ENCODE assay signal across 7 cellular contexts in the genomic region with DNA sequence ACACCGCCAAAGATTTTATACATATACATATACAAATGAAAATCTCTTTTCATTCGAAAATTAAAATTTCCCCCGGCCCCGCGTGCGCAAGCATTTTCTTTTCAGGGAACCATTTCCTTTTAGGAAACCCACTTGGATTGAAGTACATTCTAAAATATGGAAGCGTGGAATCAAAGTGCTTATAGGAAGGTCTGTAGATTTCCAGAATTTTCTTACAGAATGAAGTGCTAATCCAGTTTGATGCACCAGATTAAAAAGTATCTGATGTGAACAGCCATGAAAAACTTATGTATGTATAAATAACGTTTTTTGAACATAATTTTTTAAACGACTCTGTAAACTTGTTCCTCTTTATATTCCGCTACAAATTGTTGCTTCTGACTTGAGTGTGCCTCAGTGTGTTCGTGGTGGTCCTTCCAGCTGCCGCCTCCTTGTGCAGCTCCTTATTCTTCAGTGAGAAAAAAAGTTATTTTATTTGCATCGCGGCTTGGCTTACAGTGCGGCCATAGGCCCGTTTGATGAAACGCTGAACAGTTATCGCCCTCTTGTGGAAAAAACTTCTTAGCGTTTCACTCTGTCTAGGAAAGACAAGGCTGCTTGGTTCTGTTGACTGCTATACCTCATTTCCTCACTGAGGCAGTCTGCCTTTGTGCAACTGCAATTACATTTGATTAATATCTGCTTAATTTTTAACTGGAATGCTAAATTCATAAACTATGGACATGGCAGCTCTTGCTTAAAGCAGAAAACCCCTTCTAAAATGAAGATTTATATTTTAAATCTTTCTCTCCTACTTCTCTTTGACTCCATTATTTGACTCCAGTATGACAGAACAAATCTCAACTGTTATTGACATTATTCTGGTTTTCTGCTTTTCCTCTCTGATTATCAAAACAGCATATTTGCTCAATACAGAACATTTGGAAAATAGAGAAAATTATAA. TPM values are rescaled to one million over a fixed set of nuclear protein-coding genes. Genes with fewer than 3 reads are reported as not detected.
DNase-seq lines count a peak whose midpoint lies in the region; ATAC-seq, FAIRE-seq and TF ChIP-seq lines count a peak whose summit lies in the region.

No MANE protein-coding gene starts in this region.

- dilution Hi-C loops in keratinocyte (cut with MboI; ENCODE audit: extremely low pct_ligation_motif_present, low sequenced_read_pairs), result no loop called here

- no peak overlapping the region for H3K4me2 ChIP-seq in keratinocyte (ENCODE audit: control insufficient read depth, extremely low read depth, insufficient read depth, low read depth, low read length)

- H3K36me3 ChIP-seq in body of pancreas (replicated peaks in 1 of 2; ENCODE audit: insufficient read depth in 1 of 2, low read depth in 2 of 2) (no peaks in the 10 kb centered on the region), keratinocyte (ENCODE audit: control insufficient read depth in 2 of 2, extremely low read depth in 1 of 2, insufficient read depth in 2 of 2, low read length in 2 of 2) (no peaks in the 10 kb centered on the region), upper lobe of left lung (no peaks in the 10 kb centered on the region)

- H3K9me1 ChIP-seq in keratinocyte (ENCODE audit: control insufficient read depth, extremely low read depth, insufficient read depth, low read length), result no peaks in the 10 kb centered on the region

- TF ChIP-seq POLR2A in body of pancreas (IDR thresholded peaks at IDR 0.05) (no peak), upper lobe of left lung (IDR thresholded peaks at IDR 0.05) (no peak)

- H3K4me3 ChIP-seq in body of pancreas, result no peak overlapping the region
- no peak overlapping the region for H3K4me3 ChIP-seq in keratinocyte (ENCODE audit: control insufficient read depth in 2 of 3, extremely low read depth in 1 of 3, insufficient read depth in 2 of 3, low read depth in 1 of 3, low read length in 3 of 3)
- no peak overlapping the region for H3K4me3 ChIP-seq in upper lobe of left lung

- TF ChIP-seq CTCF in body of pancreas (IDR thresholded peaks at IDR 0.05) (peak; percentile 45 to 75 (median 63)), keratinocyte (optimal IDR thresholded peaks at IDR 0.05 in 1 of 3, IDR thresholded peaks at IDR 0.05 in 1 of 3, conservative IDR thresholded peaks at IDR 0.05 in 1 of 3; ENCODE audit: extremely low read depth in 1 of 3, insufficient read depth in 2 of 3, low read length in 3 of 3) (peak; percentile 65 to 77 (median 71)), upper lobe of left lung (IDR thresholded peaks at IDR 0.05) (peak in 5 of 6 experiments; percentile 30 to 44 (median 41))

- H3K27ac ChIP-seq in body of pancreas (no peak overlapping the region), keratinocyte (ENCODE audit: control insufficient read depth, insufficient read depth, low read length) (no peak overlapping the region), upper lobe of left lung (no peak overlapping the region)

- no peaks in the 10 kb centered on the region for H4K20me1 ChIP-seq in keratinocyte (ENCODE audit: control insufficient read depth, extremely low read depth, insufficient read depth, low read length)

- H3K9me3 ChIP-seq in body of pancreas, result no peaks in the 10 kb centered on the region
- H3K9me3 ChIP-seq in keratinocyte (ENCODE audit: control insufficient read depth, low read depth, low read length), result peaks cover 2% of the 10 kb centered on the region
- peaks cover 0 to 3% (median 0%) of the 10 kb centered on the region in 4 donors for H3K9me3 ChIP-seq in upper lobe of left lung

- no peak overlapping the region for H3K9ac ChIP-seq in keratinocyte (ENCODE audit: control insufficient read depth, extremely low read depth, insufficient read depth, low read length)

- H3K4me1 ChIP-seq in body of pancreas, result peaks cover 10% of the 10 kb centered on the region
- H3K4me1 ChIP-seq in keratinocyte (ENCODE audit: control insufficient read depth, extremely low read depth, insufficient read depth, low read length), result no peaks in the 10 kb centered on the region
- H3K4me1 ChIP-seq in upper lobe of left lung, result peaks cover 10 to 12% (median 11%) of the 10 kb centered on the region in 4 donors

- TF ChIP-seq EP300 in upper lobe of left lung (IDR thresholded peaks at IDR 0.05), result no peak

- DNase-seq in ELR (ENCODE audit: low read depth) (peak; percentile 74), HK-2 (ENCODE audit: unreplicated experiment) (peak; percentile 24), NCI-H774 (lab: John Stamatoyannopoulos, UW) (peak; percentile 42), body of pancreas (peak in 3 of 4 donors; percentile 34 to 57 (median 47)), keratinocyte (ENCODE audit: low read depth, low spot score) (no peak), upper lobe of left lung (no peak)

- H3K27me3 ChIP-seq in body of pancreas (peaks cover 0 to 11% of the 10 kb centered on the region in 2 donors), keratinocyte (ENCODE audit: control insufficient read depth, extremely low read depth, insufficient read depth, low read length) (peaks cover 69% of the 10 kb centered on the region), upper lobe of left lung (peaks cover 0 to 46% (median 32%) of the 10 kb centered on the region in 4 donors)

- H2AFZ ChIP-seq in keratinocyte (ENCODE audit: control insufficient read depth, low read length), result no peak overlapping the region

- intact Hi-C loops in body of pancreas (cut with DNase I), result loop anchor here (10.0 kb wide), 1 partner anchor 859 kb away; no protein-coding TSS in a partner anchor

- peak; percentile 93 for FAIRE-seq in keratinocyte (lab: Jason Lieb, UNC)

- H3K79me2 ChIP-seq in keratinocyte (ENCODE audit: control insufficient read depth, insufficient read depth, low read length), result no peaks in the 10 kb centered on the region

- ATAC-seq in GM21367 (IDR thresholded peaks at IDR 0.05; ENCODE audit: unreplicated experiment) (peak; percentile 94), body of pancreas (peak; percentile 21), upper lobe of left lung (ENCODE audit: low FRiP score in 2 of 2) (peak; percentile 64 to 65)

- WGBS in body of pancreas, 2 donors, result 18% methylated on average over 19 of the region's 19 CpGs
- 8% methylated on average over 19 of the region's 19 CpGs for WGBS in upper lobe of left lung, 2 donors

RNA-seq across cellular contexts. Expression of gene NKX6-1, which starts 4.7 kb away (rescaled TPM):
- 1 to 10 TPM; 5.7 to 6.9 TPM for total RNA-seq in body of pancreas
- not detected in 3 replicates for polyA plus RNA-seq in keratinocyte
- polyA plus RNA-seq in keratinocyte (2011; ENCODE audit: low read depth), result not detected
- not detected in 2 replicates for polyA plus RNA-seq in keratinocyte (2011; cell fraction: cytosol; rRNA removed)
- not detected in 2 replicates for polyA plus RNA-seq in keratinocyte (2011; cell fraction: nucleus; rRNA removed)
- polyA plus RNA-seq in keratinocyte (2012; ENCODE audit: low replicate concordance), result not detected in 2 replicates
- polyA minus RNA-seq in keratinocyte, result not detected in 3 replicates
- polyA minus RNA-seq in keratinocyte (2011; cell fraction: cytosol; rRNA and poly(A)+ RNA removed), result not detected
- polyA minus RNA-seq in keratinocyte (2011; cell fraction: nucleus; rRNA and poly(A)+ RNA removed), result not detected in 2 replicates
- total RNA-seq in upper lobe of left lung, result under 1 TPM in 3 of 6 donors, not detected in 3; 0.11 to 0.69 (median 0.17) TPM

Comparison
In these comparisons a context has a peak if more than half of its experiments do, and no peak if none do; other contexts are left out.
1. DNase-seq: peak in ELR (single experiment), HK-2 (single experiment), NCI-H774 (single experiment) and body of pancreas (3 of 4); none in keratinocyte (single experiment) and upper lobe of left lung (0 of 2).
2. ATAC-seq: peak in every context shown above with its lines; median percentile 94 in GM21367; 64 in upper lobe of left lung; 21 in body of pancreas.
3. Peak in every context shown above with its lines, with median percentiles within 50 percentile points of each other: CTCF ChIP-seq.